In the genomic region with DNA sequence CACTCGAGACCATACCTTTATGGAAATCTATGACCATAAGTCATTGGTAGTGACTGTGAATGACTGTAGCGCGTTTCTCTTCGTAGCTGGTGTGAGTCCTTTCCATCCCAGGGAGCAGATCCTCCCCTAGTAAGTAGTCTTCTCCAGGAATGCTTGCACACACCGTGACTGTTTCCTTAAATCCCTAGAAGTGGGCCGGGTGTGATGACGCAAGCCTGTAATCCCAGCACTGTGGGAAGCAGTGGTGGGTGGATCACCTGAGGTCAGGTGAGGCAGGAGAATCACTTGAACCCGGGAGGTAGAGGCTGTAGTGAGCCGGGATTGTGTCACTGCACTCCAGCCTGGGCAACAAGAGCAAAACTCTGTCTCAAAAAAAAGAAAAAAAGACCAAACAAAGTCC, we compare ENCODE assay signal across 26 cellular contexts.
"Had no signal": no experiment of that assay in that cellular context is flagged by ENCODE, and none has a peak within 500 bp of the region (broad histone marks: within the 10 kb centered on the region; RNA-seq: fewer than 3 reads in every experiment).

No MANE protein-coding gene starts in this region.

- H3K4me1 Mint-ChIP-seq: memory B cell; stimulated activated effector memory CD8-positive, alpha-beta T cell treated with anti-CD3 and anti-CD28 coated beads, Interleukin-12 subunit alpha, Interleukin-12 subunit beta, amount 100 ng/mL, for 72 hours had no signal

- H3K27ac Mint-ChIP-seq: memory B cell; naive thymus-derived CD4-positive, alpha-beta T cell; stimulated activated effector memory CD8-positive, alpha-beta T cell treated with anti-CD3 and anti-CD28 coated beads, Interleukin-12 subunit alpha, Interleukin-12 subunit beta, amount 100 ng/mL, for 72 hours had no signal

- H3K36me3 Mint-ChIP-seq: memory B cell; stimulated activated effector memory CD8-positive, alpha-beta T cell treated with anti-CD3 and anti-CD28 coated beads, Interleukin-12 subunit alpha, Interleukin-12 subunit beta, amount 100 ng/mL, for 72 hours had no signal

- DNase-seq: central memory CD4-positive, alpha-beta T cell; dorsolateral prefrontal cortex; effector CD4-positive, alpha-beta T cell; foreskin fibroblast; gastrocnemius medialis; hippocampal formation; left cardiac atrium; left lung; midbrain; naive thymus-derived CD4-positive, alpha-beta T cell; pancreas; retina; sigmoid colon; stimulated activated CD4-positive, alpha-beta T cell treated with anti-CD3 and anti-CD28 coated beads, Interleukin-2, amount 100 ng/mL, for 24 hours; stimulated activated CD4-positive, alpha-beta T cell treated with anti-CD3 and anti-CD28 coated beads, Interleukin-4, amount 100 ng/mL, for 24 hours; stimulated activated naive CD4-positive, alpha-beta T cell treated with Interleukin-2 at 50 U/mL for 16 hours; stomach; thyroid gland; trophoblast cell had no signal

- H3K27ac ChIP-seq: epithelial cell of prostate, gastrocnemius medialis, pancreas, thyroid gland had no signal

- H3K27me3 ChIP-seq: dorsolateral prefrontal cortex, gastrocnemius medialis, pancreas, sigmoid colon, stomach, thyroid gland had no signal

- H3K36me3 ChIP-seq: gastrocnemius medialis, left lung, pancreas, thyroid gland had no signal

- H3K4me1 ChIP-seq: gastrocnemius medialis, pancreas, thyroid gland had no signal

- H3K4me3 Mint-ChIP-seq: memory B cell; naive thymus-derived CD4-positive, alpha-beta T cell; nephron; stimulated activated effector memory CD8-positive, alpha-beta T cell treated with anti-CD3 and anti-CD28 coated beads, Interleukin-12 subunit alpha, Interleukin-12 subunit beta, amount 100 ng/mL, for 72 hours had no signal

- ATAC-seq: esophagus mucosa; gastrocnemius medialis; heart left ventricle; left cardiac atrium; left lung; naive thymus-derived CD4-positive, alpha-beta T cell; pancreas; stimulated activated effector memory CD8-positive, alpha-beta T cell treated with anti-CD3 and anti-CD28 coated beads, Interleukin-12 subunit alpha, Interleukin-12 subunit beta, amount 100 ng/mL, for 72 hours had no signal

- H3K9me3 ChIP-seq: gastrocnemius medialis, heart left ventricle, left lung, pancreas, sigmoid colon, stomach, thyroid gland had no signal

- H3K9me3 Mint-ChIP-seq: stimulated activated effector memory CD8-positive, alpha-beta T cell treated with anti-CD3 and anti-CD28 coated beads, Interleukin-12 subunit alpha, Interleukin-12 subunit beta, amount 100 ng/mL, for 72 hours had no signal

- H3K4me3 ChIP-seq: dorsolateral prefrontal cortex, gastrocnemius medialis, heart left ventricle, left lung, lung, pancreas, sigmoid colon, stomach, thyroid gland had no signal
